Comparison of ENCODE assay signal across 14 cellular contexts in genomic region chr3:13010770-13011169, GRCh38.
A peak's percentile ranks its signal among the peaks of the same experiment; 100 is the strongest.
DNase-seq lines count a peak whose midpoint lies in the region; ATAC-seq and TF ChIP-seq lines count a peak whose summit lies in the region.
"Had no signal": no experiment of that assay in that cellular context is flagged by ENCODE, and none has a peak within 500 bp of the region (broad histone marks: within the 10 kb centered on the region; RNA-seq: fewer than 3 reads in every experiment).

No MANE protein-coding gene starts in this region.

- peaks cover 29% of the 10 kb centered on the region for H3F3A ChIP-seq in PC-9 (ENCODE audit: insufficient read depth, low read depth)

- H4K20me1 ChIP-seq in PC-9 (ENCODE audit: insufficient read depth) = no peaks in the 10 kb centered on the region

- no peak overlapping the region for H2AFZ ChIP-seq in PC-9

- peak overlapping the region; percentile 96 for H3K27ac Mint-ChIP-seq in dendritic cell treated with granulocyte-macrophage colony-stimulating factor and Interleukin-4, amounts not matched to agents 40 ng/mL and 50 ng/mL, for 4 days
- H3K27ac Mint-ChIP-seq in stimulated activated naive B cell treated with anti-CD40 and anti-IgM and Interleukin-4, amounts not matched to agents 10 μg/mL and 1 μg/mL and 100 μg/mL, for 72 hours = peak overlapping the region; percentile 93
- H3K27ac Mint-ChIP-seq in type B pancreatic cell = no peak overlapping the region

- H3K9me2 ChIP-seq in PC-9 (ENCODE audit: insufficient read depth) = no peaks in the 10 kb centered on the region

- peaks cover 9% of the 10 kb centered on the region for H3K36me3 Mint-ChIP-seq in activated T-cell treated with anti-CD3 and anti-CD28 coated beads, Interleukin-2, amount 50 U/mL, for 4 hours (ENCODE audit: insufficient read depth)
- peaks cover 64% of the 10 kb centered on the region for H3K36me3 Mint-ChIP-seq in dendritic cell treated with granulocyte-macrophage colony-stimulating factor and Interleukin-4, amounts not matched to agents 40 ng/mL and 50 ng/mL, for 4 days (ENCODE audit: low read depth)
- H3K36me3 Mint-ChIP-seq in stimulated activated naive B cell treated with anti-CD40 and anti-IgM and Interleukin-4, amounts not matched to agents 10 μg/mL and 1 μg/mL and 100 μg/mL, for 72 hours = peaks cover 22 to 36% of the 10 kb centered on the region in 2 donors
- no peaks in the 10 kb centered on the region for H3K36me3 Mint-ChIP-seq in type B pancreatic cell

- H3K4me2 ChIP-seq in PC-9 = peak overlapping the region; percentile 65

- POLR2A ChIA-PET in PC-9 (lab: Charles Lee; ENCODE audit: unreplicated experiment) = interaction anchor here (1.1 kb wide), 1 partner anchor 12 kb away, joined by 16 read pairs; no protein-coding TSS in a partner anchor

- TF ChIP-seq CTCF in PC-9 (conservative IDR thresholded peaks at IDR 0.05) (no peak), left ventricle myocardium inferior (IDR thresholded peaks at IDR 0.05; ENCODE audit: borderline replicate concordance) (no peak), type B pancreatic cell (conservative IDR thresholded peaks at IDR 0.05) (no peak)

- H3K9me3 Mint-ChIP-seq in activated T-cell treated with anti-CD3 and anti-CD28 coated beads, Interleukin-2, amount 50 U/mL, for 4 hours = no peaks in the 10 kb centered on the region
- H3K9me3 Mint-ChIP-seq in dendritic cell treated with granulocyte-macrophage colony-stimulating factor and Interleukin-4, amounts not matched to agents 40 ng/mL and 50 ng/mL, for 4 days = no peaks in the 10 kb centered on the region
- no peaks in the 10 kb centered on the region for H3K9me3 Mint-ChIP-seq in stimulated activated naive B cell treated with anti-CD40 and anti-IgM and Interleukin-4, amounts not matched to agents 10 μg/mL and 1 μg/mL and 100 μg/mL, for 72 hours
- no peaks in the 10 kb centered on the region for H3K9me3 Mint-ChIP-seq in type B pancreatic cell

- peaks cover 90% of the 10 kb centered on the region for H3K4me1 Mint-ChIP-seq in activated T-cell treated with anti-CD3 and anti-CD28 coated beads, Interleukin-2, amount 50 U/mL, for 4 hours (ENCODE audit: low read depth)
- peaks cover 95% of the 10 kb centered on the region for H3K4me1 Mint-ChIP-seq in dendritic cell treated with granulocyte-macrophage colony-stimulating factor and Interleukin-4, amounts not matched to agents 40 ng/mL and 50 ng/mL, for 4 days (ENCODE audit: low read depth)
- H3K4me1 Mint-ChIP-seq in stimulated activated naive B cell treated with anti-CD40 and anti-IgM and Interleukin-4, amounts not matched to agents 10 μg/mL and 1 μg/mL and 100 μg/mL, for 72 hours = peaks cover 74 to 100% of the 10 kb centered on the region in 2 donors
- peaks cover 18% of the 10 kb centered on the region for H3K4me1 Mint-ChIP-seq in type B pancreatic cell (ENCODE audit: unreplicated experiment)

- no peaks in the 10 kb centered on the region for H3K9me3 ChIP-seq in PC-9 (ENCODE audit: insufficient read depth, low read depth)
- no peaks in the 10 kb centered on the region for H3K9me3 ChIP-seq in left ventricle myocardium inferior (replicated peaks)

- H3K36me3 ChIP-seq in PC-9 (ENCODE audit: low read depth) (no peaks in the 10 kb centered on the region), left ventricle myocardium inferior (no peaks in the 10 kb centered on the region)

- H3K27ac ChIP-seq in PC-9 (peak overlapping the region; percentile 75), left ventricle myocardium inferior (replicated peaks) (no peak overlapping the region)
- H3K27ac ChIP-seq: SK-N-MC had no signal

- no TSS peak for BruUV-seq in PC-9 (replicated peaks; lab: Mats Ljungman, UMichigan)

- no peaks in the 10 kb centered on the region for H3K27me3 Mint-ChIP-seq in activated T-cell treated with anti-CD3 and anti-CD28 coated beads, Interleukin-2, amount 50 U/mL, for 4 hours (ENCODE audit: low read depth)
- H3K27me3 Mint-ChIP-seq in dendritic cell treated with granulocyte-macrophage colony-stimulating factor and Interleukin-4, amounts not matched to agents 40 ng/mL and 50 ng/mL, for 4 days = no peaks in the 10 kb centered on the region
- H3K27me3 Mint-ChIP-seq in stimulated activated naive B cell treated with anti-CD40 and anti-IgM and Interleukin-4, amounts not matched to agents 10 μg/mL and 1 μg/mL and 100 μg/mL, for 72 hours = no peaks in the 10 kb centered on the region
- no peaks in the 10 kb centered on the region for H3K27me3 Mint-ChIP-seq in type B pancreatic cell

- intact Hi-C loops in PC-9 (cut with micrococcal nuclease; ENCODE audit: unreplicated experiment) (no loop called here), left ventricle myocardium inferior (cut with micrococcal nuclease) (no loop called here)
- intact Hi-C loops in dendritic cell treated with granulocyte-macrophage colony-stimulating factor and Interleukin-4, amounts not matched to agents 40 ng/mL and 50 ng/mL, for 4 days (cut with micrococcal nuclease) = no loop called here

- H3K79me2 ChIP-seq in PC-9 (ENCODE audit: low read depth) = 0 out of 2 replicates have a peak, but pooled peaks cover 19% of the 10 kb centered on the region

- peak overlapping the region; percentile 29 for H3K4me3 Mint-ChIP-seq in activated T-cell treated with anti-CD3 and anti-CD28 coated beads, Interleukin-2, amount 50 U/mL, for 4 hours
- H3K4me3 Mint-ChIP-seq in dendritic cell treated with granulocyte-macrophage colony-stimulating factor and Interleukin-4, amounts not matched to agents 40 ng/mL and 50 ng/mL, for 4 days = peak overlapping the region; percentile 24
- peak overlapping the region; percentile 43 to 71 for H3K4me3 Mint-ChIP-seq in stimulated activated naive B cell treated with anti-CD40 and anti-IgM and Interleukin-4, amounts not matched to agents 10 μg/mL and 1 μg/mL and 100 μg/mL, for 72 hours
- no peak overlapping the region for H3K4me3 Mint-ChIP-seq in type B pancreatic cell

- H3K27me3 ChIP-seq in PC-9 (ENCODE audit: insufficient read depth, low read depth) (no peaks in the 10 kb centered on the region), left ventricle myocardium inferior (ENCODE audit: low read depth) (no peaks in the 10 kb centered on the region)

- CTCF ChIA-PET in PC-9 (lab: Charles Lee) = no interaction called here

- DNase-seq in activated T-cell treated with anti-CD3 and anti-CD28 coated beads, Interleukin-2, amount 50 U/mL, for 4 hours = no peak
- DNase-seq in activated T-cell treated with anti-CD3 and anti-CD28 coated beads, Interleukin-2, amount 50 U/mL, for 48 hours = no peak
- DNase-seq in PC-9 (no peak), HuH-7.5 (ENCODE audit: low spot score) (no peak), left ventricle myocardium inferior (no peak), type B pancreatic cell (ENCODE audit: extremely low spot score, unreplicated experiment) (no peak)
- no peak for DNase-seq in stimulated activated naive B cell treated with anti-CD40 and anti-IgM and Interleukin-4, amounts not matched to agents 10 μg/mL and 1 μg/mL and 100 μg/mL, for 72 hours
- DNase-seq: ACHN, cortex of kidney, DMS153, NCI-H1694, NCI-H748 treated with DMSO at 0.1 percent for 48 hours had no signal

- H3K4me3 ChIP-seq in PC-9 (no peak overlapping the region), left ventricle myocardium inferior (no peak overlapping the region)
- H3K4me3 ChIP-seq: SK-N-MC had no signal

- no peak for ATAC-seq in activated T-cell treated with anti-CD3 and anti-CD28 coated beads, Interleukin-2, amount 50 U/mL, for 4 hours
- no peak for ATAC-seq in stimulated activated naive B cell treated with anti-CD40 and anti-IgM and Interleukin-4, amounts not matched to agents 10 μg/mL and 1 μg/mL and 100 μg/mL, for 72 hours (replicated peaks)

- peaks cover 57% of the 10 kb centered on the region for H3K4me1 ChIP-seq in PC-9 (replicated peaks; ENCODE audit: insufficient read depth)
- peaks cover 31% of the 10 kb centered on the region for H3K4me1 ChIP-seq in left ventricle myocardium inferior
